In genomic region chr6:16576391-16577368, GRCh38 we compare ENCODE assay signal across 10 cellular contexts.
A peak's percentile ranks its signal among the peaks of the same experiment; 100 is the strongest.
DNase-seq lines count a peak whose midpoint lies in the region; ATAC-seq and TF ChIP-seq lines count a peak whose summit lies in the region.
"Had no signal": no experiment of that assay in that cellular context is flagged by ENCODE, and none has a peak within 500 bp of the region (broad histone marks: within the 10 kb centered on the region; RNA-seq: fewer than 3 reads in every experiment).

No MANE protein-coding gene starts in this region.

- no peaks in the 10 kb centered on the region for H3K9me3 Mint-ChIP-seq in T-cell

- H3K4me3 ChIP-seq in kidney epithelial cell (ENCODE audit: low read depth, low read length), result no peak overlapping the region
- no peak overlapping the region for H3K4me3 ChIP-seq in foreskin fibroblast (ENCODE audit: low read depth in 1 of 2, low read length in 2 of 2)
- H3K4me3 ChIP-seq: coronary artery had no signal

- no peak overlapping the region for H3K27ac Mint-ChIP-seq in T-cell

- H3K36me3 Mint-ChIP-seq in T-cell, result peaks cover 53% of the 10 kb centered on the region

- no peaks in the 10 kb centered on the region for H3K27me3 Mint-ChIP-seq in T-cell

- H3K4me1 Mint-ChIP-seq in T-cell, result peaks cover 6 to 23% (median 7%) of the 10 kb centered on the region in 3 donors

- TF ChIP-seq CTCF in kidney epithelial cell (IDR thresholded peaks at IDR 0.05; ENCODE audit: insufficient read depth, low read length, poor library complexity, severe bottlenecking) (no peak), foreskin fibroblast (IDR thresholded peaks at IDR 0.05; ENCODE audit: low read depth, low read length) (no peak)

- ATAC-seq in GM18502 (IDR thresholded peaks at IDR 0.05; ENCODE audit: poor library complexity, unreplicated experiment) (peak; percentile 91), GM21576 (IDR thresholded peaks at IDR 0.05; ENCODE audit: unreplicated experiment) (peak; percentile 84), HG03469 (IDR thresholded peaks at IDR 0.05; ENCODE audit: unreplicated experiment) (peak; percentile 89), T-cell (replicated peaks in 1 of 4) (no peak)

- DNase-seq in kidney epithelial cell (ENCODE audit: low read depth) (peak; percentile 38), T-cell (no peak), cortex of kidney (lab: John Stamatoyannopoulos, UW) (no peak), foreskin fibroblast (no peak)
- DNase-seq in activated naive CD4-positive, alpha-beta T cell (lab: John Stamatoyannopoulos, UW), result no peak
- DNase-seq: NCI-H146 had no signal

- no peak overlapping the region for H3K4me3 Mint-ChIP-seq in T-cell

- POLR2A ChIA-PET in T-cell (lab: Charles Lee), result interaction anchor here (0.7 to 1.3 kb wide), 2 partner anchors 18 to 185 kb away, joined by 4 to 7 read pairs; no protein-coding TSS in a partner anchor

- CTCF ChIA-PET in T-cell (lab: Charles Lee), result interaction anchor here (0.6 to 0.7 kb wide), 2 partner anchors 38 to 193 kb away, joined by 3 to 4 read pairs; no protein-coding TSS in a partner anchor

- H3K27me3 ChIP-seq in kidney epithelial cell (ENCODE audit: control insufficient read depth, insufficient read depth, low read length), result no peaks in the 10 kb centered on the region

- no peaks in the 10 kb centered on the region for H3K36me3 ChIP-seq in kidney epithelial cell (ENCODE audit: control insufficient read depth, insufficient read depth, low read length)

Comparison
In these comparisons a context has a peak if more than half of its experiments do, and no peak if none do; other contexts are left out.
1. ATAC-seq: peak in GM18502 (single experiment), GM21576 (single experiment) and HG03469 (single experiment); none in T-cell (0 of 4).